Comparison of ENCODE assay signal across 30 cellular contexts in genomic region chr4:185651851-185652250, GRCh38.
A peak's percentile ranks its signal among the peaks of the same experiment; 100 is the strongest.
DNase-seq lines count a peak whose midpoint lies in the region; ATAC-seq and TF ChIP-seq lines count a peak whose summit lies in the region.
"Had no signal": no experiment of that assay in that cellular context is flagged by ENCODE, and none has a peak within 500 bp of the region (broad histone marks: within the 10 kb centered on the region; RNA-seq: fewer than 3 reads in every experiment).

No MANE protein-coding gene starts in this region.

- H3K4me1 Mint-ChIP-seq in neural progenitor cell: peaks cover 7% of the 10 kb centered on the region
- peaks cover 27% of the 10 kb centered on the region for H3K4me1 Mint-ChIP-seq in Calu3 (ENCODE audit: low read depth, unreplicated experiment)
- H3K4me1 Mint-ChIP-seq: activated naive CD8-positive, alpha-beta T cell treated with anti-CD3 and anti-CD28 coated beads for 36 hours; CD8-positive, alpha-beta memory T cell had no signal

- H3K4me1 ChIP-seq in left ventricle myocardium inferior (peaks cover 90% of the 10 kb centered on the region), esophagus squamous epithelium (peaks cover 0 to 27% (median 0%) of the 10 kb centered on the region in 3 donors), neural progenitor cell (peaks cover 35% of the 10 kb centered on the region)
- H3K4me1 ChIP-seq: spleen had no signal

- ATAC-seq in Right ventricle myocardium inferior (no peak), SK-N-SH treated with all-trans-retinoic acid at 6 μM for 48 hours (no peak)

- H3K4me3 Mint-ChIP-seq in neural progenitor cell: no peak overlapping the region
- no peak overlapping the region for H3K4me3 Mint-ChIP-seq in Calu3 (ENCODE audit: low read depth, unreplicated experiment)
- H3K4me3 Mint-ChIP-seq: activated naive CD8-positive, alpha-beta T cell treated with anti-CD3 and anti-CD28 coated beads for 36 hours; CD8-positive, alpha-beta memory T cell had no signal

- H3K79me2 ChIP-seq in neural progenitor cell (ENCODE audit: low read depth): no peaks in the 10 kb centered on the region

- H3K36me3 ChIP-seq in left ventricle myocardium inferior (peaks cover 38% of the 10 kb centered on the region), esophagus squamous epithelium (peaks cover 0 to 33% (median 5%) of the 10 kb centered on the region in 3 donors), neural progenitor cell (no peaks in the 10 kb centered on the region)

- H3K9me3 ChIP-seq in left ventricle myocardium inferior (replicated peaks) (no peaks in the 10 kb centered on the region), esophagus squamous epithelium (no peaks in the 10 kb centered on the region), neural progenitor cell (ENCODE audit: low read depth) (no peaks in the 10 kb centered on the region)
- H3K9me3 ChIP-seq: spleen, thyroid gland had no signal

- H3K9me3 Mint-ChIP-seq in neural progenitor cell (no peaks in the 10 kb centered on the region), Calu3 (ENCODE audit: low read depth, unreplicated experiment) (no peaks in the 10 kb centered on the region)
- H3K9me3 Mint-ChIP-seq: activated naive CD8-positive, alpha-beta T cell treated with anti-CD3 and anti-CD28 coated beads for 36 hours; activated T-helper 2 cell treated with anti-CD3 and anti-CD28 coated beads, Interferon-gamma antibody, Interleukin-2, Interleukin-4, amounts not matched to agents 10 μg/mL and 5 μg/mL and 100 μg/mL, durations not matched to agents 14 hours and 24 hours and 36 hours had no signal

- peak overlapping the region; percentile 57 for H2AFZ ChIP-seq in neural progenitor cell (replicated peaks)
- H2AFZ ChIP-seq: PC-9 had no signal

- intact Hi-C loops in left ventricle myocardium inferior (cut with micrococcal nuclease) (no loop called here), Right ventricle myocardium inferior (cut with DNase I) (loop anchor here (10.0 kb wide), 1 partner anchor 193 kb away; no protein-coding TSS in a partner anchor), esophagus squamous epithelium (cut with DNase I) (no loop called here), Calu3 (cut with micrococcal nuclease; ENCODE audit: unreplicated experiment) (loop anchor here (5.0 kb wide), 2 partner anchors 65 to 230 kb away; no protein-coding TSS in a partner anchor)

- CTCF ChIA-PET in Calu3 (lab: Charles Lee): no interaction called here

- 67 to 90% methylated on average over 3 to 7 of the region's 7 CpGs for WGBS in esophagus squamous epithelium, 2 donors

- no peak overlapping the region for H3K9ac ChIP-seq in neural progenitor cell
- H3K9ac ChIP-seq: KMS-11 had no signal

- no peak for TF ChIP-seq POLR2A in esophagus squamous epithelium (IDR thresholded peaks at IDR 0.05)

- H3K36me3 Mint-ChIP-seq in neural progenitor cell (peaks cover 13% of the 10 kb centered on the region), Calu3 (ENCODE audit: insufficient read depth, unreplicated experiment) (peaks cover 2% of the 10 kb centered on the region)
- H3K36me3 Mint-ChIP-seq: activated naive CD8-positive, alpha-beta T cell treated with anti-CD3 and anti-CD28 coated beads for 36 hours; CD8-positive, alpha-beta memory T cell had no signal

- H3K27ac Mint-ChIP-seq in neural progenitor cell: no peak overlapping the region
- no peak overlapping the region for H3K27ac Mint-ChIP-seq in Calu3 (ENCODE audit: unreplicated experiment)
- H3K27ac Mint-ChIP-seq: activated naive CD8-positive, alpha-beta T cell treated with anti-CD3 and anti-CD28 coated beads for 36 hours; activated T-helper 2 cell treated with anti-CD3 and anti-CD28 coated beads, Interferon-gamma antibody, Interleukin-2, Interleukin-4, amounts not matched to agents 10 μg/mL and 5 μg/mL and 100 μg/mL, durations not matched to agents 14 hours and 24 hours and 36 hours; CD8-positive, alpha-beta memory T cell had no signal

- H3K4me2 ChIP-seq in neural progenitor cell: peak overlapping the region; percentile 30
- H3K4me2 ChIP-seq: KMS-11, PC-9 had no signal

- no peaks in the 10 kb centered on the region for H4K20me1 ChIP-seq in neural progenitor cell (ENCODE audit: low read depth)

- peaks cover 26% of the 10 kb centered on the region for H3F3A ChIP-seq in neural progenitor cell (ENCODE audit: low read depth)

- H3K27ac ChIP-seq in left ventricle myocardium inferior (replicated peaks): peak overlapping the region; percentile 86
- H3K27ac ChIP-seq in esophagus squamous epithelium: peak overlapping the region in 3 of 4 donors; percentile 18 to 80 (median 33)
- no peak overlapping the region for H3K27ac ChIP-seq in neural progenitor cell
- H3K27ac ChIP-seq: KMS-11, PC-9 had no signal

- no peaks in the 10 kb centered on the region for H3K27me3 Mint-ChIP-seq in neural progenitor cell (ENCODE audit: insufficient read depth, low read depth)
- H3K27me3 Mint-ChIP-seq in Calu3 (ENCODE audit: unreplicated experiment): no peaks in the 10 kb centered on the region

- H3K27me3 ChIP-seq in left ventricle myocardium inferior (ENCODE audit: low read depth): no peaks in the 10 kb centered on the region
- no peaks in the 10 kb centered on the region for H3K27me3 ChIP-seq in esophagus squamous epithelium
- H3K27me3 ChIP-seq in neural progenitor cell: no peaks in the 10 kb centered on the region
- H3K27me3 ChIP-seq: spleen, thyroid gland had no signal

- TF ChIP-seq CTCF in left ventricle myocardium inferior (IDR thresholded peaks at IDR 0.05; ENCODE audit: borderline replicate concordance): no peak
- no peak for TF ChIP-seq CTCF in esophagus squamous epithelium (IDR thresholded peaks at IDR 0.05)
- no peak for TF ChIP-seq CTCF in neural progenitor cell (IDR thresholded peaks at IDR 0.05)
- TF ChIP-seq CTCF in Calu3 (IDR thresholded peaks at IDR 0.05; ENCODE audit: unreplicated experiment): no peak

- H3K4me3 ChIP-seq in left ventricle myocardium inferior (no peak overlapping the region), esophagus squamous epithelium (peak overlapping the region in 1 of 4 donors; percentile 8), neural progenitor cell (no peak overlapping the region)
- H3K4me3 ChIP-seq: lung, PC-9, spleen, thyroid gland had no signal

- no TSS peak for BruUV-seq in Calu3 (replicated peaks; lab: Mats Ljungman, UMichigan)

- DNase-seq in left ventricle myocardium inferior (no peak), Right ventricle myocardium inferior (ENCODE audit: missing footprints) (no peak), esophagus squamous epithelium (lab: John Stamatoyannopoulos, UW) (no peak), neural progenitor cell (ENCODE audit: low spot score) (no peak), Calu3 (no peak), mucosa of gallbladder (ENCODE audit: low spot score) (no peak), NCI-H2196 (lab: John Stamatoyannopoulos, UW; ENCODE audit: unreplicated experiment) (no peak)
- DNase-seq: activated CD4-positive, alpha-beta T cell treated with anti-CD3 and anti-CD28 coated beads, Interleukin-2, amount 50 U/mL, for 48 hours; activated CD4-positive, CD25-positive, alpha-beta regulatory T cell; activated naive CD8-positive, alpha-beta T cell treated with anti-CD3 and anti-CD28 coated beads for 36 hours; CD8-positive, alpha-beta memory T cell; cerebellar nuclear complex; foreskin fibroblast; hippocampal formation; NCI-H1436; NCI-H510A; NK-92 treated with Interleukin-12 subunit alpha and Interleukin-12 subunit beta, amount 100 ng/mL, for 24 hours; nucleus accumbens; PC-9; SHP77 treated with DMSO at 0.1 percent for 48 hours; spleen; stimulated activated CD4-positive, alpha-beta T cell treated with anti-CD3 and anti-CD28 coated beads, Interleukin-2, amount 100 ng/mL, for 48 hours; stimulated activated naive CD4-positive, alpha-beta T cell; SW 1271; T1000; thyroid gland had no signal

TF ChIP-seq in SK-N-SH treated with all-trans-retinoic acid at 6 μM for 48 hours, 23 proteins besides CTCF, POLR2A, EP300 and RAD21:
- TF ChIP-seq ZNF70 (CRISPR knock-in tag; IDR thresholded peaks at IDR 0.05) (no peak), ZNF565 (CRISPR knock-in tag; conservative IDR thresholded peaks at IDR 0.05; ENCODE audit: low read depth) (no peak), ARNTL (CRISPR knock-in tag; IDR thresholded peaks at IDR 0.05; ENCODE audit: borderline replicate concordance, low read depth) (no peak), GLIS3 (CRISPR knock-in tag; IDR thresholded peaks at IDR 0.05) (no peak), TCF4 (CRISPR knock-in tag; IDR thresholded peaks at IDR 0.05; ENCODE audit: borderline replicate concordance) (no peak), ZNF8 (CRISPR knock-in tag; IDR thresholded peaks at IDR 0.05) (no peak), TOX (CRISPR knock-in tag; IDR thresholded peaks at IDR 0.05; ENCODE audit: borderline replicate concordance) (no peak)
TF ChIP-seq in SK-N-SH treated with all-trans-retinoic acid at 6 μM for 48 hours: peak in this region for 0.

Comparison
In these comparisons a context has a peak if more than half of its experiments do, and no peak if none do; other contexts are left out.
1. intact Hi-C loops: an anchor here in Right ventricle myocardium inferior (10.0 kb wide) and Calu3 (5.0 kb wide); none called in left ventricle myocardium inferior and esophagus squamous epithelium.